1 cellular context compared by ENCODE assay signal in the genomic region with DNA sequence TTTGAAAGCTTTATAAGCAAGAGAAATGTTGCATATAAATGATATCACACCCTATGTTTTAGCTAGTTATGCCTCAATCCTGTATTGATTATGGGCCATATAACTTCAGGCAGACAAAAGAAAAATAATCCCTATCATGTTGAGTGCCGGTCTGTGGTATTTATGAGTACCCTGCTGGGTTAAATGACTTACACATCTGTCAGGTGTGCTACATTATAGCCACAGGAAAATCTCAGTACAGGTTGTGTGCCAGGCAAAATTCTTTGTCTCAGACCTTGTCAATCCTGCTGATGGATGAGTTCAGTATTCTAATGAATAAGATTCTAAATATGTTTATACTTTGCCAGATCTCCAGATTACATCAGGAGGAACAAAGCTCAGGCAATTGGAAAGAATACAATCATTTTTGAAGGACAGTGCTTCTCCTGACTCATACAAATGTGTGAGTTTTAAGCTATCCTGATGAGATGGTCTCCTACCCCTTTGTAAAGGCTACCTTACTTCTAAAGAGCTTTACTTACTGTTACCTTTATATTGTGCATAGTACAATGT.
TF ChIP-seq lines count a peak whose summit lies in the region.

No MANE protein-coding gene starts in this region.

TF ChIP-seq in neural cell, 6 proteins besides CTCF, POLR2A, EP300 and RAD21:
- TF ChIP-seq REST (IDR thresholded peaks at IDR 0.05; ENCODE audit: borderline replicate concordance) (peak; percentile 46), TAF1 (IDR thresholded peaks at IDR 0.05; ENCODE audit: low read depth) (no peak), MXI1 (conservative IDR thresholded peaks at IDR 0.05; ENCODE audit: poor library complexity, severe bottlenecking) (no peak), SMC3 (conservative IDR thresholded peaks at IDR 0.05; ENCODE audit: poor library complexity) (no peak), EZH2 (IDR thresholded peaks at IDR 0.05; ENCODE audit: borderline replicate concordance, insufficient read depth, low read length, poor library complexity, severe bottlenecking) (no peak), POLR2AphosphoS5 (IDR thresholded peaks at IDR 0.05) (peak; percentile 94)
